ENCODE assay signal across 8 cellular contexts in the genomic region with DNA sequence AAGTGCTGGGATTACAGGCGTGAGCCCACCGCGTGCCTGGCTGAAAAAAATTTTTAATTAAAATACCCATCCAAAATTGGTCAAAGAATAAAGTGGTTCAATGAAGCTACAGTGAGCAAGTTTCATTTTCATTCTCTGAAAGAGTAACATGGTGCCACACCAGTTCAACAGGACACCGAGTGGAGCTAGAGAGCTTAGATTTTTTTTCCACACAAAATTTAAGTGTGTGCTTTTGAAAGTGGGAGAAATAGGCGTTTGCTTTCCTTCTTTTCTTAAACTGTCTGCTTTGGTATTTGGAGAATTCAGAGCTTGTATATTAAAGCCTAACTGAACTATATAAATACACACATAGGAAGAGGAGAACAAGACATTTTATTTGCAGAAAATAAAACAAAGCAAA. TPM values are rescaled to one million over a fixed set of nuclear protein-coding genes. Genes with fewer than 3 reads are reported as not detected.
DNase-seq lines count a peak whose midpoint lies in the region; ATAC-seq and TF ChIP-seq lines count a peak whose summit lies in the region.

No MANE protein-coding gene starts in this region.

- DNase-seq in Ammon's horn (ENCODE audit: low spot score) (peak; percentile 61), NAMALWA (ENCODE audit: low spot score) (peak; percentile 34), dorsolateral prefrontal cortex (peak in 2 of 10 donors; percentile 15 to 23), nephron progenitor cell (no peak), HuH-7 (ENCODE audit: low spot score) (no peak)

- H3K4me1 Mint-ChIP-seq in nephron progenitor cell, result peaks cover 5% of the 10 kb centered on the region

- intact Hi-C loops in dorsolateral prefrontal cortex (cut with DNase I), result loop anchor here (1.0 to 5.0 kb wide), 5 partner anchors 60 to 263 kb away; no protein-coding TSS in a partner anchor

- peak; percentile 32 to 83 (median 68) for TF ChIP-seq CTCF in dorsolateral prefrontal cortex (IDR thresholded peaks at IDR 0.05 in 54 of 56, conservative IDR thresholded peaks at IDR 0.05 in 2 of 56; ENCODE audit: low read depth in 1 of 56, partially characterized antibody in 56 of 56)
- TF ChIP-seq CTCF in nephron progenitor cell (IDR thresholded peaks at IDR 0.05), result peak; percentile 14

- no peaks in the 10 kb centered on the region for H3K27me3 ChIP-seq in dorsolateral prefrontal cortex

- peaks cover 7% of the 10 kb centered on the region for H3K27me3 Mint-ChIP-seq in nephron progenitor cell (ENCODE audit: low read depth, poor library complexity)

- peak overlapping the region in 58 of 59 donors; percentile 35 to 95 (median 86) for H3K27ac ChIP-seq in dorsolateral prefrontal cortex

- H3K27ac Mint-ChIP-seq in nephron progenitor cell, result no peak overlapping the region

- no peaks in the 10 kb centered on the region for H3K9me3 Mint-ChIP-seq in nephron progenitor cell

- H3K4me3 ChIP-seq in dorsolateral prefrontal cortex, result peak overlapping the region in 52 of 59 donors; percentile 12 to 58 (median 36)

- ATAC-seq in HG03097 (IDR thresholded peaks at IDR 0.05; ENCODE audit: low FRiP score, unreplicated experiment) (no peak), GM21737 (IDR thresholded peaks at IDR 0.05; ENCODE audit: unreplicated experiment) (no peak), HG03342 (IDR thresholded peaks at IDR 0.05; ENCODE audit: unreplicated experiment) (no peak)

- H3K36me3 Mint-ChIP-seq in nephron progenitor cell (ENCODE audit: low read depth), result no peaks in the 10 kb centered on the region

- no peak overlapping the region for H3K4me3 Mint-ChIP-seq in nephron progenitor cell

RNA-seq across cellular contexts. Expression of gene BPGM, which starts 43.4 kb away (rescaled TPM):
- total RNA-seq in dorsolateral prefrontal cortex, result 10 to 100 TPM; 10.1 to 26.8 (median 16.2) TPM

Comparison
In these comparisons a context has a peak if more than half of its experiments do, and no peak if none do; other contexts are left out.
1. DNase-seq: peak in Ammon's horn (single experiment) and NAMALWA (single experiment); none in nephron progenitor cell (single experiment) and HuH-7 (single experiment).